ENCODE assay signal across 26 cellular contexts in genomic region chr11:93522448-93522847, GRCh38. TPM values are rescaled to one million over a fixed set of nuclear protein-coding genes. Genes with fewer than 3 reads are reported as not detected.
A peak's percentile ranks its signal among the peaks of the same experiment; 100 is the strongest.
DNase-seq lines count a peak whose midpoint lies in the region; ATAC-seq and TF ChIP-seq lines count a peak whose summit lies in the region.
"Had no signal": no experiment of that assay in that cellular context is flagged by ENCODE, and none has a peak within 500 bp of the region (broad histone marks: within the 10 kb centered on the region; RNA-seq: fewer than 3 reads in every experiment).

No MANE protein-coding gene starts in this region.

- H2AK5ac ChIP-seq in H9 (ENCODE audit: insufficient read length, low read length) = no peak overlapping the region

- ATAC-seq in WTC11 = no peak
- ATAC-seq in GM18907 (IDR thresholded peaks at IDR 0.05; ENCODE audit: unreplicated experiment) = no peak
- ATAC-seq: activated CD4-positive, alpha-beta T cell treated with anti-CD3 and anti-CD28 coated beads for 36 hours; naive thymus-derived CD4-positive, alpha-beta T cell; sciatic nerve; T-cell had no signal

- H3K23me2 ChIP-seq in H9 (ENCODE audit: insufficient read length, low read depth, low read length, poor library complexity, severe bottlenecking) = no peaks in the 10 kb centered on the region

- no peak overlapping the region for H2BK12ac ChIP-seq in H9 (ENCODE audit: insufficient read length, low read depth, low read length)

- no peak overlapping the region for H2BK20ac ChIP-seq in H9 (ENCODE audit: low read depth, low read length, poor library complexity, severe bottlenecking)

- no peak overlapping the region for H3K4me2 ChIP-seq in H9 (ENCODE audit: insufficient read depth, insufficient read length, low read length)

- H3K56ac ChIP-seq in H9 (ENCODE audit: insufficient read length, low read depth, low read length) = no peak overlapping the region

- no peak overlapping the region for H3K14ac ChIP-seq in H9 (ENCODE audit: insufficient read depth, low read length)

- no peak overlapping the region for H3K27ac ChIP-seq in H9 (ENCODE audit: insufficient read length, low read depth, low read length)
- H3K27ac ChIP-seq: prostate gland, tibial artery had no signal

- H3T11ph ChIP-seq in H9 (ENCODE audit: low read length) = no peak overlapping the region

- no peak overlapping the region for H2BK120ac ChIP-seq in H9 (ENCODE audit: low read depth, low read length, poor library complexity, severe bottlenecking)

- H3K4me1 Mint-ChIP-seq in CD14-positive monocyte = peaks cover 75% of the 10 kb centered on the region
- peaks cover 48 to 54% of the 10 kb centered on the region in 2 experiments for H3K4me1 Mint-ChIP-seq in H9
- H3K4me1 Mint-ChIP-seq in WTC11 = peaks cover 75% of the 10 kb centered on the region
- H3K4me1 Mint-ChIP-seq in nephron progenitor cell = peaks cover 40% of the 10 kb centered on the region

- H3K4me3 Mint-ChIP-seq in CD14-positive monocyte = no peak overlapping the region
- no peak overlapping the region; a peak in 1 of 5 replicates for H3K4me3 Mint-ChIP-seq in H9
- no peak overlapping the region for H3K4me3 Mint-ChIP-seq in WTC11
- no peak overlapping the region for H3K4me3 Mint-ChIP-seq in nephron progenitor cell
- H3K4me3 Mint-ChIP-seq: activated CD4-positive, alpha-beta T cell treated with anti-CD3 and anti-CD28 coated beads for 36 hours; activated naive CD8-positive, alpha-beta T cell treated with anti-CD3 and anti-CD28 coated beads, Interleukin-2, amount 10 ng/mL, durations not matched to agents 7 days and 5 days; mesothelial cell of epicardium; T-cell had no signal

- no peak overlapping the region for H3K23ac ChIP-seq in H9 (ENCODE audit: insufficient read length, low read depth, low read length)

- intact Hi-C loops in CD14-positive monocyte (cut with micrococcal nuclease) = loop anchor here in 1 of 2 donors (5.0 to 10.0 kb wide), 2 partner anchors 82 to 325 kb away; partner anchors contain the start of gene SLC36A4

- H3K79me1 ChIP-seq in H9 (ENCODE audit: insufficient read depth, low read depth, low read length, poor library complexity, severe bottlenecking) = peaks cover 4% of the 10 kb centered on the region

- POLR2A ChIA-PET in WTC11 (lab: Charles Lee) = no interaction called here

- no peak for TF ChIP-seq CTCF in CD14-positive monocyte (IDR thresholded peaks at IDR 0.05)
- TF ChIP-seq CTCF in H9 (conservative IDR thresholded peaks at IDR 0.05) = no peak
- TF ChIP-seq CTCF in WTC11 (IDR thresholded peaks at IDR 0.05) = no peak
- TF ChIP-seq CTCF in nephron progenitor cell (IDR thresholded peaks at IDR 0.05) = no peak

- H4K5ac ChIP-seq in H9 (ENCODE audit: insufficient read length, low read depth, low read length) = no peak overlapping the region

- peaks cover 10% of the 10 kb centered on the region; the same call in 1 of the 2 replicates for H3K4me1 ChIP-seq in H9 (ENCODE audit: insufficient read depth, low read length)

- H3K36me3 Mint-ChIP-seq in CD14-positive monocyte = peaks cover 11 to 28% of the 10 kb centered on the region in 2 donors
- H3K36me3 Mint-ChIP-seq in H9 (ENCODE audit: insufficient read depth in 1 of 3, low read depth in 3 of 3) = peaks cover 0 to 3% (median 0%) of the 10 kb centered on the region in 3 experiments; a peak in 2 of 7 replicates
- 0 out of 2 replicates have a peak, but pooled peaks cover 3% of the 10 kb centered on the region for H3K36me3 Mint-ChIP-seq in WTC11
- H3K36me3 Mint-ChIP-seq in nephron progenitor cell (ENCODE audit: low read depth) = peaks cover 20% of the 10 kb centered on the region
- H3K36me3 Mint-ChIP-seq: mesothelial cell of epicardium, T-cell had no signal

- H3K79me2 ChIP-seq in H9 (ENCODE audit: insufficient read depth, low read length) = peaks cover 4% of the 10 kb centered on the region

- DNase-seq in CD14-positive monocyte (ENCODE audit: low spot score) (no peak), H9 (no peak), WTC11 (ENCODE audit: low spot score) (no peak), nephron progenitor cell (no peak)
- DNase-seq in activated T-cell treated with anti-CD3 and anti-CD28 coated beads, Interleukin-2, amount 50 U/mL, for 1 hour = no peak
- DNase-seq in stimulated activated naive CD4-positive, alpha-beta T cell (lab: John Stamatoyannopoulos, UW) = no peak
- DNase-seq: activated CD4-positive, alpha-beta T cell treated with anti-CD3 and anti-CD28 coated beads for 36 hours; activated gamma-delta T cell treated with Interleukin-2 at 50 U/mL for 16 hours; activated naive CD8-positive, alpha-beta T cell treated with anti-CD3 and anti-CD28 coated beads, Interleukin-2, amount 10 ng/mL, durations not matched to agents 7 days and 5 days; aorta; C1 segment of cervical spinal cord; DMS79; GF-D8; naive thymus-derived CD4-positive, alpha-beta T cell; NCI-H1092 treated with DMSO at 0.1 percent for 48 hours; NCI-H187; NCI-H345; nucleus accumbens; stimulated activated CD4-positive, alpha-beta T cell treated with anti-CD3 and anti-CD28 coated beads, Interleukin-12 subunit alpha, Interleukin-12 subunit beta, amount 100 ng/mL, for 4 hours; stimulated activated CD4-positive, alpha-beta T cell treated with anti-CD3 and anti-CD28 coated beads, Interleukin-2, amount 100 ng/mL, for 48 hours; T-cell; tibial artery had no signal

- no peaks in the 10 kb centered on the region for H3K9me3 Mint-ChIP-seq in CD14-positive monocyte
- no peaks in the 10 kb centered on the region for H3K9me3 Mint-ChIP-seq in H9
- no peaks in the 10 kb centered on the region for H3K9me3 Mint-ChIP-seq in WTC11
- H3K9me3 Mint-ChIP-seq in nephron progenitor cell = no peaks in the 10 kb centered on the region
- H3K9me3 Mint-ChIP-seq: activated naive CD8-positive, alpha-beta T cell treated with anti-CD3 and anti-CD28 coated beads, Interleukin-2, amount 10 ng/mL, durations not matched to agents 7 days and 5 days; mesothelial cell of epicardium; naive thymus-derived CD4-positive, alpha-beta T cell; T-cell had no signal

- no peaks in the 10 kb centered on the region for H3K27me3 ChIP-seq in H9 (ENCODE audit: insufficient read depth, low read length)
- H3K27me3 ChIP-seq: tibial artery had no signal

- H4K8ac ChIP-seq in H9 (replicated peaks; ENCODE audit: insufficient read length, low read depth, low read length) = no peak overlapping the region

- no peak overlapping the region for H3K9ac ChIP-seq in H9 (ENCODE audit: extremely low read depth, insufficient read length, low read length)

- CTCF ChIA-PET in WTC11 (lab: Charles Lee) = no interaction called here

- no peak overlapping the region for H3K4ac ChIP-seq in H9 (ENCODE audit: low read depth, low read length)

- no peak overlapping the region for H2BK5ac ChIP-seq in H9 (ENCODE audit: insufficient read length, low read length)

- H3K27me3 Mint-ChIP-seq in CD14-positive monocyte (ENCODE audit: low read depth in 3 of 3) = peaks cover 0 to 3% (median 1%) of the 10 kb centered on the region in 3 donors
- no peaks in the 10 kb centered on the region for H3K27me3 Mint-ChIP-seq in H9 (ENCODE audit: low read depth)
- no peaks in the 10 kb centered on the region for H3K27me3 Mint-ChIP-seq in WTC11 (ENCODE audit: low read depth)
- peaks cover 2% of the 10 kb centered on the region for H3K27me3 Mint-ChIP-seq in nephron progenitor cell (ENCODE audit: low read depth, poor library complexity)
- H3K27me3 Mint-ChIP-seq: activated CD4-positive, alpha-beta T cell treated with anti-CD3 and anti-CD28 coated beads for 36 hours; activated naive CD8-positive, alpha-beta T cell treated with anti-CD3 and anti-CD28 coated beads, Interleukin-2, amount 10 ng/mL, durations not matched to agents 7 days and 5 days; naive thymus-derived CD4-positive, alpha-beta T cell; T-cell had no signal

- no peak overlapping the region for H4K91ac ChIP-seq in H9 (ENCODE audit: insufficient read length, low read depth, low read length)

- H3K9me3 ChIP-seq in H9 (ENCODE audit: control insufficient read depth, low read depth, low read length) = no peaks in the 10 kb centered on the region
- H3K9me3 ChIP-seq: prostate gland, tibial artery had no signal

- H3K27ac Mint-ChIP-seq in CD14-positive monocyte = peak overlapping the region in 6 of 7 donors; percentile 50 to 98 (median 96)
- peak overlapping the region; percentile 19 to 91 (median 22); a peak in 4 of 7 replicates for H3K27ac Mint-ChIP-seq in H9
- peak overlapping the region; percentile 54; the same call in 1 of the 2 replicates for H3K27ac Mint-ChIP-seq in WTC11
- peak overlapping the region; percentile 16 for H3K27ac Mint-ChIP-seq in nephron progenitor cell
- H3K27ac Mint-ChIP-seq: activated CD4-positive, alpha-beta T cell treated with anti-CD3 and anti-CD28 coated beads for 36 hours; activated naive CD8-positive, alpha-beta T cell treated with anti-CD3 and anti-CD28 coated beads, Interleukin-2, amount 10 ng/mL, durations not matched to agents 7 days and 5 days; mesothelial cell of epicardium had no signal

- no peak overlapping the region for H3K18ac ChIP-seq in H9 (ENCODE audit: insufficient read length, low read depth, low read length)

- no CpG with 5 or more reads among the region's 6 CpGs for WGBS in H9 (ENCODE audit: extremely low coverage, insufficient read length, low lambda C conversion rate)

- H2AFZ ChIP-seq in H9 (ENCODE audit: low read length) = no peak overlapping the region

- no peak overlapping the region for H2BK15ac ChIP-seq in H9 (ENCODE audit: low read depth, low read length)

- H4K20me1 ChIP-seq in H9 (ENCODE audit: control insufficient read depth, insufficient read depth, insufficient read length) = peaks cover 3% of the 10 kb centered on the region

RNA-seq across cellular contexts. Expression of gene SMCO4, which starts 20.7 kb away (rescaled TPM):
- 100 to 1,000 TPM; 169 to 242 TPM for polyA plus RNA-seq in CD14-positive monocyte
- total RNA-seq in H9 (2021) (35.6 and 41.1 TPM in 2 replicates), WTC11 (2021) (42.3 to 50.1 TPM (median 42.9 TPM) in 3 replicates)

Comparison
In these comparisons a context has a peak if more than half of its experiments do, and no peak if none do; other contexts are left out.
1. H3K27ac Mint-ChIP-seq: peak in every context shown above with its lines; median percentile 96 in CD14-positive monocyte; 54 in WTC11; 22 in H9; 16 in nephron progenitor cell.